27 cellular contexts compared by ENCODE assay signal in the genomic region with DNA sequence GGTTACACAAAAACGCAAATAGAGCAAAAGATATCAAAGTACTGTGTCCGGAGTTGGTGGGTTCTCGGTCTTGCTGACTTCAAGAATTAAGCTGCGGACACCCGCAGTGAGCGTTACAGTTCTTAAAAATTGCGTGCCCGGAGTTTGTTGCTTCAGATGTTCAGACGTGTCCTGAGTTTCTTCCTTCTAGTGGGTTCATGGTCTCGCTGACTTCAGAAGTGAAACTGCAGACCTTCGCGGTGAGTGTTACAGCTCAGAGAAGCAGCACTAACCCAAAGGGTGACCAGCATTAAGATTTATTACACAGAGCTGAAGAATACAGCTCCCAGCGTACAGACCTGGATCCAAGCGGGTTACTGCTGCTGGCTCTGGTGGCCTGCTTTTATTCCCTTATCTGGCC.
"Had no signal": no experiment of that assay in that cellular context is flagged by ENCODE, and none has a peak within 500 bp of the region (broad histone marks: within the 10 kb centered on the region; RNA-seq: fewer than 3 reads in every experiment).

No MANE protein-coding gene starts in this region.

- H3K36me3 ChIP-seq: brain microvascular endothelial cell, gastrocnemius medialis had no signal

- H3K4me3 Mint-ChIP-seq: activated CD4-positive, alpha-beta memory T cell treated with anti-CD3 and anti-CD28 coated beads for 36 hours; activated CD4-positive, alpha-beta T cell treated with anti-CD3 and anti-CD28 coated beads for 36 hours; activated CD4-positive, alpha-beta T cell treated with anti-CD3 and anti-CD28 coated beads, Interleukin-2, amount 10 ng/mL, durations not matched to agents 24 days and 14 days; activated CD8-positive, alpha-beta T cell treated with anti-CD3 and anti-CD28 coated beads, Interleukin-2, amount 10 ng/mL, durations not matched to agents 7 days and 5 days; activated naive CD8-positive, alpha-beta T cell; activated T-cell treated with anti-CD3 and anti-CD28 coated beads, Interleukin-2, amount 50 U/mL, for 72 hours; central memory CD8-positive, alpha-beta T cell; dendritic cell treated with granulocyte-macrophage colony-stimulating factor and Interleukin-4, amounts not matched to agents 40 ng/mL and 50 ng/mL, for 4 days; endodermal cell had no signal

- H3K4me1 ChIP-seq: gastrocnemius medialis had no signal

- H3K36me3 Mint-ChIP-seq: activated CD4-positive, alpha-beta memory T cell treated with anti-CD3 and anti-CD28 coated beads for 36 hours; activated naive CD8-positive, alpha-beta T cell had no signal

- H3K4me3 ChIP-seq: coronary artery, dorsolateral prefrontal cortex, gastrocnemius medialis had no signal

- FAIRE-seq: astrocyte, bronchial epithelial cell had no signal

- H3K27ac Mint-ChIP-seq: activated CD4-positive, alpha-beta memory T cell treated with anti-CD3 and anti-CD28 coated beads for 36 hours; activated CD4-positive, alpha-beta T cell treated with anti-CD3 and anti-CD28 coated beads for 36 hours; activated CD4-positive, alpha-beta T cell treated with anti-CD3 and anti-CD28 coated beads, Interleukin-2, amount 10 ng/mL, durations not matched to agents 24 days and 14 days; activated CD8-positive, alpha-beta T cell treated with anti-CD3 and anti-CD28 coated beads, Interleukin-2, amount 10 ng/mL, durations not matched to agents 7 days and 5 days; activated naive CD8-positive, alpha-beta T cell; activated T-cell treated with anti-CD3 and anti-CD28 coated beads, Interleukin-2, amount 50 U/mL, for 72 hours; dendritic cell treated with granulocyte-macrophage colony-stimulating factor and Interleukin-4, amounts not matched to agents 40 ng/mL and 50 ng/mL, for 4 days; endodermal cell had no signal

- ATAC-seq: activated CD4-positive, alpha-beta T cell treated with anti-CD3 and anti-CD28 coated beads for 36 hours; activated CD8-positive, alpha-beta T cell treated with anti-CD3 and anti-CD28 coated beads, Interleukin-2, amount 10 ng/mL, durations not matched to agents 7 days and 5 days; activated T-cell treated with anti-CD3 and anti-CD28 coated beads, Interleukin-2, amount 50 U/mL, for 72 hours; esophagus mucosa; foreskin keratinocyte; gastrocnemius medialis had no signal

- H3K27me3 ChIP-seq: brain microvascular endothelial cell, foreskin keratinocyte had no signal

- H3K9me3 ChIP-seq: gastrocnemius medialis had no signal

- H3K9me3 Mint-ChIP-seq: activated CD4-positive, alpha-beta T cell treated with anti-CD3 and anti-CD28 coated beads, Interleukin-2, amount 10 ng/mL, durations not matched to agents 24 days and 14 days; central memory CD8-positive, alpha-beta T cell had no signal

- H3K27ac ChIP-seq: brain microvascular endothelial cell, coronary artery, dorsolateral prefrontal cortex, foreskin keratinocyte, gastrocnemius medialis had no signal

- H3K4me1 Mint-ChIP-seq: activated CD4-positive, alpha-beta T cell treated with anti-CD3 and anti-CD28 coated beads for 36 hours; activated CD4-positive, alpha-beta T cell treated with anti-CD3 and anti-CD28 coated beads, Interleukin-2, amount 10 ng/mL, durations not matched to agents 24 days and 14 days; central memory CD8-positive, alpha-beta T cell; endodermal cell had no signal

- DNase-seq: activated CD4-positive, alpha-beta memory T cell treated with anti-CD3 and anti-CD28 coated beads for 36 hours; activated CD4-positive, alpha-beta T cell treated with anti-CD3 and anti-CD28 coated beads for 36 hours; activated CD4-positive, alpha-beta T cell treated with anti-CD3 and anti-CD28 coated beads, Interleukin-2, amount 10 ng/mL, durations not matched to agents 24 days and 14 days; activated CD4-positive, CD25-positive, alpha-beta regulatory T cell; activated CD4-positive, CD25-positive, alpha-beta regulatory T cell treated with anti-CD3 and anti-CD28 coated beads, Interleukin-2, amount 50 U/mL, for 72 hours; activated CD8-positive, alpha-beta T cell treated with anti-CD3 and anti-CD28 coated beads, Interleukin-2, amount 10 ng/mL, durations not matched to agents 7 days and 5 days; activated gamma-delta T cell treated with Interleukin-2 at 50 U/mL for 16 hours; activated naive CD4-positive, alpha-beta T cell treated with anti-CD3 and anti-CD28 coated beads, Interleukin-2, amount 50 U/mL, for 16 hours; activated naive CD4-positive, alpha-beta T cell treated with Interleukin-2 at 50 U/mL for 16 hours; activated T-cell treated with anti-CD3 and anti-CD28 coated beads, Interleukin-2, amount 50 U/mL, for 72 hours; amniotic stem cell; anterior cingulate cortex; brain microvascular endothelial cell; dorsolateral prefrontal cortex; effector memory CD4-positive, alpha-beta T cell; endodermal cell; foreskin keratinocyte; gastrocnemius medialis; glutamatergic neuron; T-helper 2 cell had no signal
